8 cellular contexts compared by ENCODE assay signal in genomic region chr2:65128297-65129190, GRCh38. TPM values are rescaled to one million over a fixed set of nuclear protein-coding genes. Genes with fewer than 3 reads are reported as not detected.
DNase-seq lines count a peak whose midpoint lies in the region; ATAC-seq and TF ChIP-seq lines count a peak whose summit lies in the region.

No MANE protein-coding gene starts in this region.

- TF ChIP-seq POLR2A in gastroesophageal sphincter (IDR thresholded peaks at IDR 0.05) (no peak), gastrocnemius medialis (IDR thresholded peaks at IDR 0.05) (peak; percentile 43 to 58)

- 9 to 21% methylated on average over 7 to 8 of the region's 8 CpGs for WGBS in gastroesophageal sphincter (ENCODE audit: low coverage in 1 of 2), 2 donors

- no peaks in the 10 kb centered on the region for H3K9me3 Mint-ChIP-seq in activated B cell treated with CpG ODN at 0.5 μM for 24 hours

- H3K36me3 Mint-ChIP-seq in activated B cell treated with CpG ODN at 0.5 μM for 24 hours (ENCODE audit: low read depth): peaks cover 14% of the 10 kb centered on the region

- H3K27me3 ChIP-seq in HAP-1 (ENCODE audit: low read depth): no peaks in the 10 kb centered on the region
- H3K27me3 ChIP-seq in gastroesophageal sphincter: no peaks in the 10 kb centered on the region
- H3K27me3 ChIP-seq in gastrocnemius medialis: no peaks in the 10 kb centered on the region

- H3K9me3 ChIP-seq in HAP-1 (no peaks in the 10 kb centered on the region), gastroesophageal sphincter (no peaks in the 10 kb centered on the region), gastrocnemius medialis (no peaks in the 10 kb centered on the region)

- intact Hi-C loops in activated B cell treated with CpG ODN at 0.5 μM for 24 hours (cut with micrococcal nuclease): no loop called here
- intact Hi-C loops in gastrocnemius medialis (cut with DNase I; ENCODE audit: low total_unique reads): no loop called here

- peaks cover 58% of the 10 kb centered on the region for H3K4me1 Mint-ChIP-seq in activated B cell treated with CpG ODN at 0.5 μM for 24 hours

- POLR2A ChIA-PET in activated B cell treated with CpG ODN at 0.5 μM for 24 hours (lab: Charles Lee): interaction anchor here (0.7 to 3.6 kb wide), 15 partner anchors 8 to 1540 kb away, joined by 3 to 79 read pairs (median 8); partner anchors contain the start of genes ACTR2, CEP68, MDH1 and WDPCP

- in situ Hi-C loops in HAP-1 (cut with MboI; ENCODE audit: low sequenced_read_pairs): no loop called here
- in situ Hi-C loops in gastrocnemius medialis (cut with MboI; ENCODE audit: low sequenced_read_pairs in 4 of 4): loop anchor here in 3 of 4 donors (5.0 to 10.0 kb wide), 4 partner anchors 54 to 306 kb away; partner anchors contain the start of gene SPRED2 (in 1 of the 3)

- H3K27me3 Mint-ChIP-seq in activated B cell treated with CpG ODN at 0.5 μM for 24 hours: no peaks in the 10 kb centered on the region

- H3K4me3 Mint-ChIP-seq in activated B cell treated with CpG ODN at 0.5 μM for 24 hours: peak overlapping the region; percentile 100

- DNase-seq in A172 (ENCODE audit: low spot score): peak; percentile 17
- no peak for DNase-seq in HAP-1 (ENCODE audit: low spot score in 2 of 2)
- DNase-seq in activated B cell treated with CpG ODN at 0.5 μM for 24 hours: no peak
- DNase-seq in gastrocnemius medialis: peak; percentile 60 to 80
- no peak for DNase-seq in NCI-H1694 (lab: John Stamatoyannopoulos, UW)
- DNase-seq in NCI-H1436 (lab: John Stamatoyannopoulos, UW): no peak

- H3K27ac ChIP-seq in gastroesophageal sphincter (peak overlapping the region; percentile 48 to 99 (median 98)), gastrocnemius medialis (peak overlapping the region; percentile 97 to 100 (median 98))

- no peak for ATAC-seq in activated B cell treated with CpG ODN at 0.5 μM for 24 hours (ENCODE audit: low read depth)
- ATAC-seq in gastroesophageal sphincter: no peak
- ATAC-seq in gastrocnemius medialis: peak; percentile 31 to 38
- no peak for ATAC-seq in GM21737 (IDR thresholded peaks at IDR 0.05; ENCODE audit: unreplicated experiment)

- peak overlapping the region; percentile 100 for H3K27ac Mint-ChIP-seq in activated B cell treated with CpG ODN at 0.5 μM for 24 hours

- no peak for TF ChIP-seq EP300 in gastroesophageal sphincter (IDR thresholded peaks at IDR 0.05)

- CTCF ChIA-PET in activated B cell treated with CpG ODN at 0.5 μM for 24 hours (lab: Charles Lee): interaction anchor here (2.0 kb wide), 1 partner anchor 64 kb away, joined by 18 read pairs; no protein-coding TSS in a partner anchor

- no peak for TF ChIP-seq CTCF in activated B cell treated with CpG ODN at 0.5 μM for 24 hours (IDR thresholded peaks at IDR 0.05)
- TF ChIP-seq CTCF in gastroesophageal sphincter (IDR thresholded peaks at IDR 0.05): no peak
- TF ChIP-seq CTCF in gastrocnemius medialis (IDR thresholded peaks at IDR 0.05 in 4 of 5, conservative IDR thresholded peaks at IDR 0.05 in 1 of 5): no peak

- H3K4me3 ChIP-seq in HAP-1: peak overlapping the region; percentile 100
- peak overlapping the region; percentile 86 to 95 for H3K4me3 ChIP-seq in gastroesophageal sphincter
- peak overlapping the region; percentile 80 to 100 (median 88) for H3K4me3 ChIP-seq in gastrocnemius medialis

- H3K36me3 ChIP-seq in HAP-1 (replicated peaks): 0 out of 2 replicates have a peak, but pooled peaks cover 3% of the 10 kb centered on the region
- no peaks in the 10 kb centered on the region for H3K36me3 ChIP-seq in gastroesophageal sphincter
- H3K36me3 ChIP-seq in gastrocnemius medialis: no peaks in the 10 kb centered on the region

- H3K4me1 ChIP-seq in HAP-1 (peaks cover 26% of the 10 kb centered on the region), gastroesophageal sphincter (peaks cover 2 to 58% (median 18%) of the 10 kb centered on the region in 3 donors), gastrocnemius medialis (peaks cover 49 to 52% of the 10 kb centered on the region in 2 donors)

RNA-seq across cellular contexts. Expression of gene RAB1A, which starts 1.4 kb away (rescaled TPM):
- total RNA-seq in A172 (2014; rRNA removed; shearing (Covaris generic)): 143 and 156 TPM in 2 replicates
- total RNA-seq in activated B cell treated with CpG ODN at 0.5 μM for 24 hours (45.0 and 46.4 TPM in 2 replicates), gastroesophageal sphincter (10 to 100 TPM; 67.7 to 89.4 (median 79.5) TPM), gastrocnemius medialis (10 to 100 TPM; 36.4 to 71.3 (median 43.7) TPM)

Comparison
In these comparisons a context has a peak if more than half of its experiments do, and no peak if none do; other contexts are left out.
1. DNase-seq: peak in A172 (single experiment) and gastrocnemius medialis (2 of 2); none in HAP-1 (0 of 2), activated B cell treated with CpG ODN at 0.5 μM for 24 hours (single experiment), NCI-H1694 (single experiment) and NCI-H1436 (single experiment).
2. ATAC-seq: peak in gastrocnemius medialis (2 of 2); none in activated B cell treated with CpG ODN at 0.5 μM for 24 hours (single experiment), gastroesophageal sphincter (single experiment) and GM21737 (single experiment).
3. POLR2A ChIP-seq: peak in gastrocnemius medialis (2 of 2); none in gastroesophageal sphincter (0 of 2).
4. Peak in every context shown above with its lines, with median percentiles within 50 percentile points of each other: H3K4me3 ChIP-seq.